In genomic region chr5:142013734-142014495, GRCh38 we compare ENCODE assay signal across 6 cellular contexts. TPM values are rescaled to one million over a fixed set of nuclear protein-coding genes. Genes with fewer than 3 reads are reported as not detected.
DNase-seq lines count a peak whose midpoint lies in the region; ATAC-seq, FAIRE-seq and TF ChIP-seq lines count a peak whose summit lies in the region.

No MANE protein-coding gene starts in this region.

- H3K27me3 Mint-ChIP-seq in activated CD8-positive, alpha-beta T cell treated with anti-CD3 and anti-CD28 coated beads for 36 hours: no peaks in the 10 kb centered on the region

- FAIRE-seq in D721Med (lab: Jason Lieb, UNC): no peak

- peaks cover 26% of the 10 kb centered on the region for H3K36me3 Mint-ChIP-seq in activated CD8-positive, alpha-beta T cell treated with anti-CD3 and anti-CD28 coated beads for 36 hours (ENCODE audit: low read depth)

- H3K4me1 Mint-ChIP-seq in activated CD8-positive, alpha-beta T cell treated with anti-CD3 and anti-CD28 coated beads for 36 hours (ENCODE audit: low read depth): peaks cover 82% of the 10 kb centered on the region

- WGBS in lower leg skin, 2 donors: 74 to 81% methylated on average over 16 of the region's 16 CpGs

- CTCF ChIA-PET in activated CD8-positive, alpha-beta T cell treated with anti-CD3 and anti-CD28 coated beads for 36 hours (lab: Charles Lee): interaction anchor here (0.6 to 37.7 kb wide), 28 partner anchors 10 to 397 kb away, joined by 3 to 592 read pairs (median 8); partner anchors contain the start of genes NDFIP1 and RNF14

- H3K27ac Mint-ChIP-seq in activated CD8-positive, alpha-beta T cell treated with anti-CD3 and anti-CD28 coated beads for 36 hours: peak overlapping the region; percentile 99

- peak; percentile 23 for TF ChIP-seq CTCF in D721Med (IDR thresholded peaks at IDR 0.05; ENCODE audit: insufficient read depth, missing control alignments)
- TF ChIP-seq CTCF in activated CD8-positive, alpha-beta T cell treated with anti-CD3 and anti-CD28 coated beads for 36 hours (IDR thresholded peaks at IDR 0.05): no peak
- no peak for TF ChIP-seq CTCF in lower leg skin (IDR thresholded peaks at IDR 0.05)

- no peaks in the 10 kb centered on the region for H3K9me3 Mint-ChIP-seq in activated CD8-positive, alpha-beta T cell treated with anti-CD3 and anti-CD28 coated beads for 36 hours

- intact Hi-C loops in activated CD8-positive, alpha-beta T cell treated with anti-CD3 and anti-CD28 coated beads for 36 hours (cut with micrococcal nuclease): no loop called here
- intact Hi-C loops in lower leg skin (cut with DNase I; ENCODE audit: low total_unique reads): no loop called here

- DNase-seq in D721Med (ENCODE audit: insufficient read length, low spot score) (no peak), lower leg skin (ENCODE audit: low spot score in 2 of 2) (peak; percentile 68 to 87), COLO668 (lab: John Stamatoyannopoulos, UW; ENCODE audit: unreplicated experiment) (no peak)
- peak; percentile 35 for DNase-seq in activated CD8-positive, alpha-beta T cell treated with anti-CD3 and anti-CD28 coated beads for 36 hours

- no peak overlapping the region for H3K4me3 ChIP-seq in lower leg skin (ENCODE audit: low read depth, poor library complexity, severe bottlenecking)

- ATAC-seq in activated CD8-positive, alpha-beta T cell treated with anti-CD3 and anti-CD28 coated beads for 36 hours: no peak
- ATAC-seq in HG02759 (IDR thresholded peaks at IDR 0.05; ENCODE audit: unreplicated experiment) (no peak), GM21786 (IDR thresholded peaks at IDR 0.05; ENCODE audit: unreplicated experiment) (no peak)

- POLR2A ChIA-PET in activated CD8-positive, alpha-beta T cell treated with anti-CD3 and anti-CD28 coated beads for 36 hours (lab: Charles Lee): interaction anchor here (0.8 to 12.5 kb wide), 9 partner anchors 11 to 131 kb away, joined by 3 to 129 read pairs (median 4); partner anchors contain the start of genes NDFIP1 and RNF14

- H3K4me3 Mint-ChIP-seq in activated CD8-positive, alpha-beta T cell treated with anti-CD3 and anti-CD28 coated beads for 36 hours: peak overlapping the region; percentile 89

- no peak for TF ChIP-seq POLR2A in lower leg skin (IDR thresholded peaks at IDR 0.05)

RNA-seq across cellular contexts. Expression of gene GNPDA1, which starts 1.1 kb away (rescaled TPM):
- total RNA-seq in activated CD8-positive, alpha-beta T cell treated with anti-CD3 and anti-CD28 coated beads for 36 hours: 10 to 100 TPM; 82.4 to 88.3 TPM
- 10 to 100 TPM; 16.9 to 40.7 (median 30.6) TPM for total RNA-seq in lower leg skin

RNA-seq across cellular contexts. Expression of gene RNF14, which starts 45.0 kb away (rescaled TPM):
- total RNA-seq in activated CD8-positive, alpha-beta T cell treated with anti-CD3 and anti-CD28 coated beads for 36 hours: 10 to 100 TPM; 34.1 to 35.0 TPM
- total RNA-seq in lower leg skin: 10 to 100 TPM; 32.2 to 57.3 (median 48.8) TPM

RNA-seq across cellular contexts. Expression of gene PCDH12, which starts 55.9 kb away (rescaled TPM):
- total RNA-seq in activated CD8-positive, alpha-beta T cell treated with anti-CD3 and anti-CD28 coated beads for 36 hours: under 1 TPM; 0.31 to 0.61 TPM
- 1 to 10 TPM in 1 of 4 donors, under 1 TPM in 3; 0.34 to 1.5 (median 0.54) TPM for total RNA-seq in lower leg skin

Comparison
In these comparisons a context has a peak if more than half of its experiments do, and no peak if none do; other contexts are left out.
1. DNase-seq: peak in activated CD8-positive, alpha-beta T cell treated with anti-CD3 and anti-CD28 coated beads for 36 hours (single experiment) and lower leg skin (2 of 2); none in D721Med (single experiment) and COLO668 (single experiment).